In the genomic region with DNA sequence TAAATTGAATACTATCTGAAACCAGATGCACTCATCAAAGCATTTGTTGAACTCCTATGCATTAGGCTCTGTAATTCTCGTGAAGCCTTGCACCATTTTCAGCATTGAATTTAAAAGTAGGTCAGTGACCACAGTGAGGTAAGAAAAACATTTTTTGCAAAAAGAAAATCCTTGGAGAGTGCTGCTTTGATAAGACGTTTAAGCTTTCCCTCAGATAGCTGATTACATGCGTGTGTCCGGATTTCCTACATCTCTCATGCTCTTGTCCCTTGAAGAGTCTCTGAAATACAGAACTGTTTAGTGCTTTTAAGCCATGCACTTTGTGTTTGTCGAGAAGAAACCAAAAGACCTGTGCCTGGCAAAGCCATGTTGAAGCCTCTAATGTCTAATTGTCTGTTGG, we compare ENCODE assay signal across 13 cellular contexts.
DNase-seq lines count a peak whose midpoint lies in the region; ATAC-seq and TF ChIP-seq lines count a peak whose summit lies in the region.
"Had no signal": no experiment of that assay in that cellular context is flagged by ENCODE, and none has a peak within 500 bp of the region (broad histone marks: within the 10 kb centered on the region; RNA-seq: fewer than 3 reads in every experiment).

No MANE protein-coding gene starts in this region.

- TSS peak; percentile 42 for BruUV-seq in Panc1 (replicated peaks; lab: Mats Ljungman, UMichigan)

- 34 to 38% methylated on average over 5 of the region's 5 CpGs for WGBS in thyroid gland, 2 donors

- ATAC-seq in Panc1, result no peak
- no peak for ATAC-seq in GM19035 (IDR thresholded peaks at IDR 0.05; ENCODE audit: unreplicated experiment)
- no peak for ATAC-seq in GM18498 (IDR thresholded peaks at IDR 0.05; ENCODE audit: unreplicated experiment)
- ATAC-seq: CD8-positive, alpha-beta T cell; K562 had no signal

- intact Hi-C loops in Panc1 (cut with micrococcal nuclease; ENCODE audit: unreplicated experiment) (no loop called here), thyroid gland (cut with DNase I) (no loop called here)

- H3K27ac ChIP-seq in Panc1 (ENCODE audit: low read length) (no peak overlapping the region), thyroid gland (peak overlapping the region in 2 of 3 donors; percentile 25 to 71)
- H3K27ac ChIP-seq: SK-N-MC had no signal

- H3K27me3 ChIP-seq in Panc1 (ENCODE audit: control insufficient read depth, insufficient read depth, low read length), result no peaks in the 10 kb centered on the region
- no peaks in the 10 kb centered on the region for H3K27me3 ChIP-seq in thyroid gland
- H3K27me3 ChIP-seq: BE2C had no signal

- H3K4me1 ChIP-seq in Panc1 (ENCODE audit: control insufficient read depth, insufficient read depth, low read length) (peaks cover 7% of the 10 kb centered on the region; the same call in 1 of the 2 replicates), thyroid gland (peaks cover 44 to 80% of the 10 kb centered on the region in 2 donors)
- H3K4me1 ChIP-seq: BE2C had no signal

- POLR2A ChIA-PET in Panc1 (lab: Charles Lee), result no interaction called here

- TF ChIP-seq CTCF in Panc1 (IDR thresholded peaks at IDR 0.05) (no peak), choroid plexus epithelial cell (conservative IDR thresholded peaks at IDR 0.05; ENCODE audit: low read depth, low read length) (no peak), thyroid gland (IDR thresholded peaks at IDR 0.05) (no peak)

- no peak overlapping the region for H3K4me3 ChIP-seq in Panc1 (ENCODE audit: low read depth in 2 of 2, low read length in 2 of 2)
- H3K4me3 ChIP-seq in choroid plexus epithelial cell (ENCODE audit: low read depth, low read length), result no peak overlapping the region
- no peak overlapping the region for H3K4me3 ChIP-seq in thyroid gland (replicated peaks in 1 of 3)
- H3K4me3 ChIP-seq: K562, SK-N-MC had no signal

- H3K36me3 ChIP-seq in Panc1 (ENCODE audit: control insufficient read depth, insufficient read depth, low read length) (no peaks in the 10 kb centered on the region), thyroid gland (no peaks in the 10 kb centered on the region)
- H3K36me3 ChIP-seq: BE2C had no signal

- no peaks in the 10 kb centered on the region for H3K9me3 ChIP-seq in Panc1 (ENCODE audit: control insufficient read depth, insufficient read depth, low read depth, low read length)
- H3K9me3 ChIP-seq in thyroid gland, result no peaks in the 10 kb centered on the region
- H3K9me3 ChIP-seq: BE2C had no signal

- in situ Hi-C loops in Panc1 (cut with HindIII; ENCODE audit: low pct_unique_long_range_greater_than_20kb, low sequenced_read_pairs), result no loop called here

- CTCF ChIA-PET in Panc1 (lab: Charles Lee), result no interaction called here

- no peak for DNase-seq in Panc1 (ENCODE audit: low read depth, low spot score)
- DNase-seq in choroid plexus epithelial cell (ENCODE audit: low read depth), result peak; percentile 41
- peak; percentile 73 for DNase-seq in midbrain (lab: John Stamatoyannopoulos, UW)
- no peak for DNase-seq in thyroid gland
- no peak for DNase-seq in activated T-cell treated with anti-CD3 and anti-CD28 coated beads, Interleukin-2, amount 50 U/mL, for 1 hour
- DNase-seq: BE2C; CD8-positive, alpha-beta T cell; NCI-H187 treated with DMSO at 0.1 percent for 48 hours; NCI-H82 had no signal

- no peak for TF ChIP-seq POLR2A in thyroid gland (IDR thresholded peaks at IDR 0.05)

Comparison
In these comparisons a context has a peak if more than half of its experiments do, and no peak if none do; other contexts are left out.
1. DNase-seq: peak in choroid plexus epithelial cell (single experiment) and midbrain (single experiment); none in Panc1 (single experiment), thyroid gland (0 of 2) and activated T-cell treated with anti-CD3 and anti-CD28 coated beads, Interleukin-2, amount 50 U/mL, for 1 hour (single experiment).